In genomic region chr3:14532691-14533456, GRCh38 we compare ENCODE assay signal across 12 cellular contexts. TPM values are rescaled to one million over a fixed set of nuclear protein-coding genes. Genes with fewer than 3 reads are reported as not detected.
DNase-seq lines count a peak whose midpoint lies in the region; ATAC-seq and TF ChIP-seq lines count a peak whose summit lies in the region.
"Had no signal": no experiment of that assay in that cellular context is flagged by ENCODE, and none has a peak within 500 bp of the region (broad histone marks: within the 10 kb centered on the region; RNA-seq: fewer than 3 reads in every experiment).

No MANE protein-coding gene starts in this region.

- H3K4me1 ChIP-seq in lower lobe of right lung, result no peaks in the 10 kb centered on the region

- H3K27ac ChIP-seq in lower lobe of right lung, result no peak overlapping the region
- H3K27ac ChIP-seq: brain microvascular endothelial cell, thoracic aorta had no signal

- intact Hi-C loops in lower lobe of right lung (cut with DNase I), result no loop called here

- peak; percentile 84 for DNase-seq in D341Med (ENCODE audit: low spot score)
- DNase-seq in NCI-H2081 (lab: John Stamatoyannopoulos, UW), result peak; percentile 70 to 90
- peak; percentile 18 for DNase-seq in dermis blood vessel endothelial cell
- no peak for DNase-seq in lower lobe of right lung
- no peak for DNase-seq in activated T-cell treated with anti-CD3 and anti-CD28 coated beads, Interleukin-2, amount 50 U/mL, for 1 hour
- no peak for DNase-seq in progenitor cell of endocrine pancreas (ENCODE audit: low spot score, unreplicated experiment)
- DNase-seq in NCI-H1930 (lab: John Stamatoyannopoulos, UW), result no peak
- DNase-seq in SK-N-DZ (ENCODE audit: low spot score), result no peak
- DNase-seq: brain microvascular endothelial cell; NCI-H510A treated with DMSO at 0.1 percent for 48 hours; stimulated activated CD4-positive, alpha-beta T cell treated with anti-CD3 and anti-CD28 coated beads, Interleukin-12 subunit alpha, Interleukin-12 subunit beta, amount 100 ng/mL, for 4 hours had no signal

- H3K4me3 Mint-ChIP-seq in progenitor cell of endocrine pancreas (ENCODE audit: low read depth), result no peak overlapping the region

- peaks cover 1% of the 10 kb centered on the region for H3K36me3 Mint-ChIP-seq in progenitor cell of endocrine pancreas (ENCODE audit: insufficient read depth)

- peaks cover 2% of the 10 kb centered on the region for H3K27me3 Mint-ChIP-seq in progenitor cell of endocrine pancreas

- no peaks in the 10 kb centered on the region for H3K9me3 ChIP-seq in lower lobe of right lung
- H3K9me3 ChIP-seq: thoracic aorta had no signal

- no peak overlapping the region for H3K4me3 ChIP-seq in lower lobe of right lung
- H3K4me3 ChIP-seq: thoracic aorta had no signal

- ATAC-seq in lower lobe of right lung, result peak; percentile 59 to 69

- no peak for TF ChIP-seq CTCF in lower lobe of right lung (IDR thresholded peaks at IDR 0.05)
- no peak for TF ChIP-seq CTCF in progenitor cell of endocrine pancreas (IDR thresholded peaks at IDR 0.05; ENCODE audit: unreplicated experiment)

- no peaks in the 10 kb centered on the region for H3K36me3 ChIP-seq in lower lobe of right lung
- H3K36me3 ChIP-seq: brain microvascular endothelial cell, thoracic aorta had no signal

- peaks cover 4% of the 10 kb centered on the region for H3K9me3 Mint-ChIP-seq in progenitor cell of endocrine pancreas (ENCODE audit: low read depth)

- H3K27me3 ChIP-seq in lower lobe of right lung (ENCODE audit: low read depth), result peaks cover 8% of the 10 kb centered on the region

- no peaks in the 10 kb centered on the region for H3K4me1 Mint-ChIP-seq in progenitor cell of endocrine pancreas (ENCODE audit: low read depth)

- H3K27ac Mint-ChIP-seq in progenitor cell of endocrine pancreas, result no peak overlapping the region

RNA-seq across cellular contexts. Expression of gene GRIP2, which starts 7.3 kb away (rescaled TPM):
- under 0.01 TPM in 1 of 2 replicates, not detected in the other for total RNA-seq in dermis blood vessel endothelial cell
- total RNA-seq in lower lobe of right lung, result 1.1 TPM
- total RNA-seq in progenitor cell of endocrine pancreas, result 11.2 and 11.6 TPM in 2 replicates
- polyA plus RNA-seq in SK-N-DZ (2014; cell fraction: cytosol; rRNA removed), result 0.23 and 0.73 TPM in 2 replicates
- 0.57 and 2.0 TPM in 2 replicates for polyA plus RNA-seq in SK-N-DZ (2014; cell fraction: nucleus; rRNA removed)

Comparison
In these comparisons a context has a peak if more than half of its experiments do, and no peak if none do; other contexts are left out.
1. DNase-seq: peak in D341Med (single experiment), NCI-H2081 (2 of 2) and dermis blood vessel endothelial cell (single experiment); none in lower lobe of right lung (single experiment), activated T-cell treated with anti-CD3 and anti-CD28 coated beads, Interleukin-2, amount 50 U/mL, for 1 hour (single experiment), progenitor cell of endocrine pancreas (single experiment), NCI-H1930 (0 of 2) and SK-N-DZ (single experiment).